1 cellular context compared by ENCODE assay signal in genomic region chr5:171390883-171391677, GRCh38.
A peak's percentile ranks its signal among the peaks of the same experiment; 100 is the strongest.
TF ChIP-seq lines count a peak whose summit lies in the region.

No MANE protein-coding gene starts in this region.

TF ChIP-seq in HepG2, 621 proteins besides CTCF, POLR2A, EP300 and RAD21:
- TF ChIP-seq BCLAF1 (IDR thresholded peaks at IDR 0.05) (no peak), ATF4 (CRISPR knock-in tag; IDR thresholded peaks at IDR 0.05) (0 out of 4 replicates have a peak, but pooled peaks of 1 of the 2 experiments have one; percentile 16), AGO2 (optimal IDR thresholded peaks at IDR 0.05; ENCODE audit: low read depth, low read length) (peak; percentile 29), SSRP1 (CRISPR knock-in tag; IDR thresholded peaks at IDR 0.05) (peak; percentile 40), ZNF709 (CRISPR knock-in tag; IDR thresholded peaks at IDR 0.05) (no peak), FOSL1 (CRISPR knock-in tag; IDR thresholded peaks at IDR 0.05; ENCODE audit: borderline replicate concordance) (no peak)
- TF ChIP-seq, protein P1, sequence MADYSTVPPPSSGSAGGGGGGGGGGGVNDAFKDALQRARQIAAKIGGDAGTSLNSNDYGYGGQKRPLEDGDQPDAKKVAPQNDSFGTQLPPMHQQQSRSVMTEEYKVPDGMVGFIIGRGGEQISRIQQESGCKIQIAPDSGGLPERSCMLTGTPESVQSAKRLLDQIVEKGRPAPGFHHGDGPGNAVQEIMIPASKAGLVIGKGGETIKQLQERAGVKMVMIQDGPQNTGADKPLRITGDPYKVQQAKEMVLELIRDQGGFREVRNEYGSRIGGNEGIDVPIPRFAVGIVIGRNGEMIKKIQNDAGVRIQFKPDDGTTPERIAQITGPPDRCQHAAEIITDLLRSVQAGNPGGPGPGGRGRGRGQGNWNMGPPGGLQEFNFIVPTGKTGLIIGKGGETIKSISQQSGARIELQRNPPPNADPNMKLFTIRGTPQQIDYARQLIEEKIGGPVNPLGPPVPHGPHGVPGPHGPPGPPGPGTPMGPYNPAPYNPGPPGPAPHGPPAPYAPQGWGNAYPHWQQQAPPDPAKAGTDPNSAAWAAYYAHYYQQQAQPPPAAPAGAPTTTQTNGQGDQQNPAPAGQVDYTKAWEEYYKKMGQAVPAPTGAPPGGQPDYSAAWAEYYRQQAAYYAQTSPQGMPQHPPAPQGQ (CRISPR knock-in tag; IDR thresholded peaks at IDR 0.05; ENCODE audit: borderline replicate concordance), result no peak
